Comparison of ENCODE assay signal across 15 cellular contexts in genomic region chr1:218735436-218735835, GRCh38.
A peak's percentile ranks its signal among the peaks of the same experiment; 100 is the strongest.
DNase-seq lines count a peak whose midpoint lies in the region; ATAC-seq and TF ChIP-seq lines count a peak whose summit lies in the region.
"Had no signal": no experiment of that assay in that cellular context is flagged by ENCODE, and none has a peak within 500 bp of the region (broad histone marks: within the 10 kb centered on the region; RNA-seq: fewer than 3 reads in every experiment).

No MANE protein-coding gene starts in this region.

- H3K27me3 ChIP-seq in testis, result no peaks in the 10 kb centered on the region
- H3K27me3 ChIP-seq: transverse colon had no signal

- H3K27ac ChIP-seq in testis, result peak overlapping the region in 1 of 2 donors; percentile 31
- H3K27ac ChIP-seq: transverse colon had no signal

- intact Hi-C loops in left cardiac atrium (cut with DNase I) (no loop called here), testis (cut with DNase I; ENCODE audit: low total_unique reads) (no loop called here)

- no peaks in the 10 kb centered on the region for H3K36me3 ChIP-seq in testis (ENCODE audit: low read depth, missing control alignments)
- H3K36me3 ChIP-seq: transverse colon had no signal

- ATAC-seq in left cardiac atrium (peak; percentile 89 to 98), GM19452 (IDR thresholded peaks at IDR 0.05; ENCODE audit: unreplicated experiment) (no peak)
- ATAC-seq: left colon; naive thymus-derived CD8-positive, alpha-beta T cell had no signal

- TF ChIP-seq POLR2A in testis (IDR thresholded peaks at IDR 0.05), result no peak

- H3K4me1 ChIP-seq in testis, result peaks cover 12% of the 10 kb centered on the region
- H3K4me1 ChIP-seq: transverse colon had no signal

- no peaks in the 10 kb centered on the region for H3K9me3 ChIP-seq in testis
- H3K9me3 ChIP-seq: transverse colon had no signal

- DNase-seq in HCEC 1CT, result peak; percentile 9
- DNase-seq in astrocyte of the spinal cord (ENCODE audit: low read depth, low spot score), result peak; percentile 80
- no peak for DNase-seq in left cardiac atrium
- DNase-seq in testis, result peak; percentile 32
- no peak for DNase-seq in NCI-H2107 (lab: John Stamatoyannopoulos, UW)
- no peak for DNase-seq in stimulated activated CD4-positive, alpha-beta T cell treated with anti-CD3 and anti-CD28 coated beads, Interleukin-4, amount 100 ng/mL, for 1 hour
- DNase-seq: activated CD8-positive, alpha-beta memory T cell treated with anti-CD3 and anti-CD28 coated beads for 24 hours; endodermal cell; glutamatergic neuron; left colon; naive thymus-derived CD8-positive, alpha-beta T cell; NCI-H1092; stimulated activated CD4-positive, alpha-beta T cell treated with anti-CD3 and anti-CD28 coated beads, Interleukin-2, amount 100 ng/mL, for 24 hours; transverse colon had no signal

- no peak overlapping the region for H3K4me3 ChIP-seq in astrocyte of the spinal cord (ENCODE audit: low read depth, low read length)
- H3K4me3 ChIP-seq in testis, result no peak overlapping the region
- H3K4me3 ChIP-seq: transverse colon had no signal

- no peak for TF ChIP-seq CTCF in astrocyte of the spinal cord (IDR thresholded peaks at IDR 0.05; ENCODE audit: low read depth, low read length)
- no peak for TF ChIP-seq CTCF in testis (IDR thresholded peaks at IDR 0.05)

- in situ Hi-C loops in astrocyte of the spinal cord (cut with HindIII; ENCODE audit: low sequenced_read_pairs), result no loop called here

Comparison
In these comparisons a context has a peak if more than half of its experiments do, and no peak if none do; other contexts are left out.
1. DNase-seq: peak in HCEC 1CT (single experiment), astrocyte of the spinal cord (single experiment) and testis (single experiment); none in left cardiac atrium (single experiment), NCI-H2107 (single experiment) and stimulated activated CD4-positive, alpha-beta T cell treated with anti-CD3 and anti-CD28 coated beads, Interleukin-4, amount 100 ng/mL, for 1 hour (single experiment).